13 cellular contexts compared by ENCODE assay signal in genomic region chr6:45666844-45667243, GRCh38.
"Had no signal": no experiment of that assay in that cellular context is flagged by ENCODE, and none has a peak within 500 bp of the region (broad histone marks: within the 10 kb centered on the region; RNA-seq: fewer than 3 reads in every experiment).

No MANE protein-coding gene starts in this region.

- H3K4me3 ChIP-seq: esophagus muscularis mucosa, tibial nerve, vagina had no signal

- H3K27ac ChIP-seq: esophagus muscularis mucosa, tibial nerve, vagina had no signal

- H3K9me3 ChIP-seq: esophagus muscularis mucosa, tibial nerve, vagina had no signal

- ATAC-seq: natural killer cell; right cardiac atrium; stimulated activated memory B cell treated with anti-CD40 and anti-IgM and Interleukin-4, amounts not matched to agents 10 μg/mL and 1 μg/mL and 100 μg/mL, for 72 hours had no signal

- FAIRE-seq: bronchial epithelial cell, small intestine had no signal

- H3K27me3 ChIP-seq: vagina had no signal

- H3K36me3 ChIP-seq: esophagus muscularis mucosa, tibial nerve, vagina had no signal

- DNase-seq: activated CD4-positive, alpha-beta T cell treated with anti-CD3 and anti-CD28 coated beads, Interleukin-2, amount 50 U/mL, for 48 hours; activated CD4-positive, CD25-positive, alpha-beta regulatory T cell treated with anti-CD3 and anti-CD28 coated beads, Interleukin-2, amount 50 U/mL, for 72 hours; activated naive CD8-positive, alpha-beta T cell treated with anti-CD3 and anti-CD28 coated beads, Interleukin-2, amount 10 ng/mL, durations not matched to agents 7 days and 5 days; aorta; left cardiac atrium; natural killer cell; right cardiac atrium; small intestine had no signal
